Comparison of ENCODE assay signal across 16 cellular contexts in the genomic region with DNA sequence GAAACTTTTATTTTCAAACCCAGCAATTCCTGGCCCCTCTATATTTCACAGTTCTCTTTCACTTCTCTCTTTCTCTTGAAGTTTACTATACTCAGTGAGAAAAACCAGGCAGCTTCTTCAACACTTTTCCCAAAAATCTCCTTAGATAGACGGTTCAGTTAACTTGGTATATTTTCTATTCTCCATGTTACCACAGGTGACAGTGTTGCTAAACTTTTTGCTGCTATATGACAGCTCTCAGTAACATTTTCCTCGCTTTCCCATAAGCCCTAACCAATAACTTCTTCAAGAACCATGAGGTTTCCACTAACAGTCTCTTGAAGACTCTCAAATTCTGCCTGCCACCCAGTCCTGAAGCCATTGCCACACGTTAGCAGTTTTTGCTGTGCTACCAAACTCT. TPM values are rescaled to one million over a fixed set of nuclear protein-coding genes. Genes with fewer than 3 reads are reported as not detected.
DNase-seq lines count a peak whose midpoint lies in the region; ATAC-seq and TF ChIP-seq lines count a peak whose summit lies in the region.
"Had no signal": no experiment of that assay in that cellular context is flagged by ENCODE, and none has a peak within 500 bp of the region (broad histone marks: within the 10 kb centered on the region; RNA-seq: fewer than 3 reads in every experiment).

No MANE protein-coding gene starts in this region.

- POLR2A ChIA-PET in activated CD4-positive, alpha-beta T cell treated with anti-CD3 and anti-CD28 coated beads for 36 hours (lab: Charles Lee), result no interaction called here

- no peaks in the 10 kb centered on the region for H3K4me1 Mint-ChIP-seq in activated CD4-positive, alpha-beta T cell treated with anti-CD3 and anti-CD28 coated beads for 36 hours
- H3K4me1 Mint-ChIP-seq: activated naive CD8-positive, alpha-beta T cell treated with anti-CD3 and anti-CD28 coated beads for 36 hours had no signal

- ATAC-seq in SK-N-SH treated with all-trans-retinoic acid at 6 μM for 48 hours, result peak; percentile 39; the same call in 2 of the 3 replicates
- no peak for ATAC-seq in activated CD4-positive, alpha-beta T cell treated with anti-CD3 and anti-CD28 coated beads for 36 hours
- ATAC-seq: left cardiac atrium had no signal

- peak; percentile 25 for TF ChIP-seq CTCF in AG10803 (conservative IDR thresholded peaks at IDR 0.05; ENCODE audit: low read length)
- no peak for TF ChIP-seq CTCF in epithelial cell of esophagus (IDR thresholded peaks at IDR 0.05; ENCODE audit: insufficient read depth, low read depth, low read length, missing control alignments)

- H3K4me3 ChIP-seq in AG10803 (ENCODE audit: low read length) (no peak overlapping the region), epithelial cell of esophagus (ENCODE audit: low read length) (no peak overlapping the region)
- H3K4me3 ChIP-seq: cardiac muscle cell had no signal

- no peaks in the 10 kb centered on the region for H3K9me3 Mint-ChIP-seq in activated CD4-positive, alpha-beta T cell treated with anti-CD3 and anti-CD28 coated beads for 36 hours (ENCODE audit: low read depth)
- H3K9me3 Mint-ChIP-seq: activated CD4-positive, alpha-beta memory T cell treated with anti-CD3 and anti-CD28 coated beads for 36 hours; activated naive CD8-positive, alpha-beta T cell treated with anti-CD3 and anti-CD28 coated beads for 36 hours had no signal

- H3K27me3 Mint-ChIP-seq in activated CD4-positive, alpha-beta T cell treated with anti-CD3 and anti-CD28 coated beads for 36 hours, result peaks cover 2% of the 10 kb centered on the region
- H3K27me3 Mint-ChIP-seq: activated naive CD8-positive, alpha-beta T cell treated with anti-CD3 and anti-CD28 coated beads for 36 hours had no signal

- CTCF ChIA-PET in activated CD4-positive, alpha-beta T cell treated with anti-CD3 and anti-CD28 coated beads for 36 hours (lab: Charles Lee), result no interaction called here

- no peak overlapping the region for H3K27ac Mint-ChIP-seq in activated CD4-positive, alpha-beta T cell treated with anti-CD3 and anti-CD28 coated beads for 36 hours
- H3K27ac Mint-ChIP-seq: activated CD4-positive, alpha-beta memory T cell treated with anti-CD3 and anti-CD28 coated beads for 36 hours; activated naive CD8-positive, alpha-beta T cell treated with anti-CD3 and anti-CD28 coated beads for 36 hours had no signal

- intact Hi-C loops in activated CD4-positive, alpha-beta T cell treated with anti-CD3 and anti-CD28 coated beads for 36 hours (cut with DNase I, micrococcal nuclease), result no loop called here

- H3K4me3 Mint-ChIP-seq in activated CD4-positive, alpha-beta T cell treated with anti-CD3 and anti-CD28 coated beads for 36 hours, result no peak overlapping the region
- H3K4me3 Mint-ChIP-seq: activated CD4-positive, alpha-beta memory T cell treated with anti-CD3 and anti-CD28 coated beads for 36 hours; activated naive CD8-positive, alpha-beta T cell treated with anti-CD3 and anti-CD28 coated beads for 36 hours had no signal

- no peaks in the 10 kb centered on the region for H3K36me3 Mint-ChIP-seq in activated CD4-positive, alpha-beta T cell treated with anti-CD3 and anti-CD28 coated beads for 36 hours (ENCODE audit: low read depth)
- H3K36me3 Mint-ChIP-seq: activated CD4-positive, alpha-beta memory T cell treated with anti-CD3 and anti-CD28 coated beads for 36 hours; activated naive CD8-positive, alpha-beta T cell treated with anti-CD3 and anti-CD28 coated beads for 36 hours had no signal

- DNase-seq in AG10803 (ENCODE audit: low read depth) (no peak), H4 (ENCODE audit: low spot score) (peak; percentile 18), epithelial cell of esophagus (ENCODE audit: low read depth) (peak; percentile 9), DMS53 (lab: John Stamatoyannopoulos, UW) (no peak), OCI-M2 (lab: John Stamatoyannopoulos, UW; ENCODE audit: unreplicated experiment) (no peak), midbrain (lab: John Stamatoyannopoulos, UW) (no peak)
- DNase-seq in activated CD4-positive, alpha-beta T cell treated with anti-CD3 and anti-CD28 coated beads for 36 hours, result no peak
- DNase-seq: activated CD4-positive, alpha-beta memory T cell treated with anti-CD3 and anti-CD28 coated beads for 36 hours; activated naive CD8-positive, alpha-beta T cell treated with anti-CD3 and anti-CD28 coated beads for 36 hours; activated T-cell treated with anti-CD3 and anti-CD28 coated beads, Interleukin-2, amount 50 U/mL, for 48 hours; left cardiac atrium; NCI-H1105 treated with DMSO at 0.1 percent for 48 hours; stimulated activated CD4-positive, alpha-beta T cell treated with anti-CD3 and anti-CD28 coated beads, Interleukin-2, amount 100 ng/mL, for 48 hours; substantia nigra had no signal

TF ChIP-seq in SK-N-SH treated with all-trans-retinoic acid at 6 μM for 48 hours, 23 proteins besides CTCF, POLR2A, EP300 and RAD21 (continues in another document):
- TF ChIP-seq OSR1 (CRISPR knock-in tag; IDR thresholded peaks at IDR 0.05), result no peak
- TF ChIP-seq ARNTL (CRISPR knock-in tag; IDR thresholded peaks at IDR 0.05; ENCODE audit: borderline replicate concordance, low read depth), result no peak
- TF ChIP-seq, protein P1, sequence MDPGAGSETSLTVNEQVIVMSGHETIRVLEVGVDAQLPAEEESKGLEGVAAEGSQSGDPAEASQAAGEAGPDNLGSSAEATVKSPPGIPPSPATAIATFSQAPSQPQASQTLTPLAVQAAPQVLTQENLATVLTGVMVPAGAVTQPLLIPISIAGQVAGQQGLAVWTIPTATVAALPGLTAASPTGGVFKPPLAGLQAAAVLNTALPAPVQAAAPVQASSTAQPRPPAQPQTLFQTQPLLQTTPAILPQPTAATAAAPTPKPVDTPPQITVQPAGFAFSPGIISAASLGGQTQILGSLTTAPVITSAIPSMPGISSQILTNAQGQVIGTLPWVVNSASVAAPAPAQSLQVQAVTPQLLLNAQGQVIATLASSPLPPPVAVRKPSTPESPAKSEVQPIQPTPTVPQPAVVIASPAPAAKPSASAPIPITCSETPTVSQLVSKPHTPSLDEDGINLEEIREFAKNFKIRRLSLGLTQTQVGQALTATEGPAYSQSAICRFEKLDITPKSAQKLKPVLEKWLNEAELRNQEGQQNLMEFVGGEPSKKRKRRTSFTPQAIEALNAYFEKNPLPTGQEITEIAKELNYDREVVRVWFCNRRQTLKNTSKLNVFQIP (CRISPR knock-in tag; IDR thresholded peaks at IDR 0.05; ENCODE audit: borderline replicate concordance, low read depth), result no peak
- TF ChIP-seq ZNF70 (CRISPR knock-in tag; IDR thresholded peaks at IDR 0.05), result no peak
- TF ChIP-seq ZNF565 (CRISPR knock-in tag; conservative IDR thresholded peaks at IDR 0.05; ENCODE audit: low read depth), result no peak
- no peak for TF ChIP-seq BACH2 (CRISPR knock-in tag; IDR thresholded peaks at IDR 0.05; ENCODE audit: borderline replicate concordance)
- TF ChIP-seq CSDC2 (CRISPR knock-in tag; IDR thresholded peaks at IDR 0.05), result no peak
- TF ChIP-seq, protein P2, sequence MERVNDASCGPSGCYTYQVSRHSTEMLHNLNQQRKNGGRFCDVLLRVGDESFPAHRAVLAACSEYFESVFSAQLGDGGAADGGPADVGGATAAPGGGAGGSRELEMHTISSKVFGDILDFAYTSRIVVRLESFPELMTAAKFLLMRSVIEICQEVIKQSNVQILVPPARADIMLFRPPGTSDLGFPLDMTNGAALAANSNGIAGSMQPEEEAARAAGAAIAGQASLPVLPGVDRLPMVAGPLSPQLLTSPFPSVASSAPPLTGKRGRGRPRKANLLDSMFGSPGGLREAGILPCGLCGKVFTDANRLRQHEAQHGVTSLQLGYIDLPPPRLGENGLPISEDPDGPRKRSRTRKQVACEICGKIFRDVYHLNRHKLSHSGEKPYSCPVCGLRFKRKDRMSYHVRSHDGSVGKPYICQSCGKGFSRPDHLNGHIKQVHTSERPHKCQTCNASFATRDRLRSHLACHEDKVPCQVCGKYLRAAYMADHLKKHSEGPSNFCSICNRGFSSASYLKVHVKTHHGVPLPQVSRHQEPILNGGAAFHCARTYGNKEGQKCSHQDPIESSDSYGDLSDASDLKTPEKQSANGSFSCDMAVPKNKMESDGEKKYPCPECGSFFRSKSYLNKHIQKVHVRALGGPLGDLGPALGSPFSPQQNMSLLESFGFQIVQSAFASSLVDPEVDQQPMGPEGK (CRISPR knock-in tag; IDR thresholded peaks at IDR 0.05; ENCODE audit: borderline replicate concordance), result no peak
- TF ChIP-seq ZFP3 (CRISPR knock-in tag; IDR thresholded peaks at IDR 0.05), result no peak
- no peak for TF ChIP-seq TOX (CRISPR knock-in tag; IDR thresholded peaks at IDR 0.05; ENCODE audit: borderline replicate concordance)
- TF ChIP-seq, protein P3, sequence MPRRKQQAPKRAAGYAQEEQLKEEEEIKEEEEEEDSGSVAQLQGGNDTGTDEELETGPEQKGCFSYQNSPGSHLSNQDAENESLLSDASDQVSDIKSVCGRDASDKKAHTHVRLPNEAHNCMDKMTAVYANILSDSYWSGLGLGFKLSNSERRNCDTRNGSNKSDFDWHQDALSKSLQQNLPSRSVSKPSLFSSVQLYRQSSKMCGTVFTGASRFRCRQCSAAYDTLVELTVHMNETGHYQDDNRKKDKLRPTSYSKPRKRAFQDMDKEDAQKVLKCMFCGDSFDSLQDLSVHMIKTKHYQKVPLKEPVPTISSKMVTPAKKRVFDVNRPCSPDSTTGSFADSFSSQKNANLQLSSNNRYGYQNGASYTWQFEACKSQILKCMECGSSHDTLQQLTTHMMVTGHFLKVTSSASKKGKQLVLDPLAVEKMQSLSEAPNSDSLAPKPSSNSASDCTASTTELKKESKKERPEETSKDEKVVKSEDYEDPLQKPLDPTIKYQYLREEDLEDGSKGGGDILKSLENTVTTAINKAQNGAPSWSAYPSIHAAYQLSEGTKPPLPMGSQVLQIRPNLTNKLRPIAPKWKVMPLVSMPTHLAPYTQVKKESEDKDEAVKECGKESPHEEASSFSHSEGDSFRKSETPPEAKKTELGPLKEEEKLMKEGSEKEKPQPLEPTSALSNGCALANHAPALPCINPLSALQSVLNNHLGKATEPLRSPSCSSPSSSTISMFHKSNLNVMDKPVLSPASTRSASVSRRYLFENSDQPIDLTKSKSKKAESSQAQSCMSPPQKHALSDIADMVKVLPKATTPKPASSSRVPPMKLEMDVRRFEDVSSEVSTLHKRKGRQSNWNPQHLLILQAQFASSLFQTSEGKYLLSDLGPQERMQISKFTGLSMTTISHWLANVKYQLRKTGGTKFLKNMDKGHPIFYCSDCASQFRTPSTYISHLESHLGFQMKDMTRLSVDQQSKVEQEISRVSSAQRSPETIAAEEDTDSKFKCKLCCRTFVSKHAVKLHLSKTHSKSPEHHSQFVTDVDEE (CRISPR knock-in tag; IDR thresholded peaks at IDR 0.05), result no peak
- no peak for TF ChIP-seq ISL1 (CRISPR knock-in tag; IDR thresholded peaks at IDR 0.05)
- TF ChIP-seq PPARA (CRISPR knock-in tag; IDR thresholded peaks at IDR 0.05; ENCODE audit: borderline replicate concordance), result no peak
- TF ChIP-seq RARB (CRISPR knock-in tag; IDR thresholded peaks at IDR 0.05), result no peak
- TF ChIP-seq SNAI2 (CRISPR knock-in tag; IDR thresholded peaks at IDR 0.05), result no peak
- TF ChIP-seq ZNF8 (CRISPR knock-in tag; IDR thresholded peaks at IDR 0.05), result no peak

RNA-seq across cellular contexts. Expression of a gene that starts 45.8 kb away (rescaled TPM):
- total RNA-seq in H4 (2014; rRNA removed; shearing (Covaris generic)), result 38.0 and 39.3 TPM in 2 replicates
- total RNA-seq in activated CD4-positive, alpha-beta T cell treated with anti-CD3 and anti-CD28 coated beads for 36 hours, result 1 to 10 TPM in 1 of 2 experiments, under 1 TPM in 1; 0.74 to 1.4 TPM

Comparison
In these comparisons a context has a peak if more than half of its experiments do, and no peak if none do; other contexts are left out.
1. DNase-seq: peak in H4 (single experiment) and epithelial cell of esophagus (single experiment); none in AG10803 (single experiment), DMS53 (single experiment), activated CD4-positive, alpha-beta T cell treated with anti-CD3 and anti-CD28 coated beads for 36 hours (single experiment), OCI-M2 (single experiment) and midbrain (single experiment).
2. RNA of a gene that starts 45.8 kb away (total RNA-seq): 38.0 to 39.3 TPM in H4; 0.74 to 1.4 TPM in activated CD4-positive, alpha-beta T cell treated with anti-CD3 and anti-CD28 coated beads for 36 hours; every median in the first group is over 10 times any median in the second.